Comparison of ENCODE assay signal across 1 cellular context in genomic region chr16:83941546-83941945, GRCh38. TPM values are rescaled to one million over a fixed set of nuclear protein-coding genes. Genes with fewer than 3 reads are reported as not detected.
"Had no signal": no experiment of that assay in that cellular context is flagged by ENCODE, and none has a peak within 500 bp of the region (broad histone marks: within the 10 kb centered on the region; RNA-seq: fewer than 3 reads in every experiment).

No MANE protein-coding gene starts in this region.

RNA-seq across cellular contexts. Expression of gene NECAB2, which starts 26.5 kb away (rescaled TPM):
- total RNA-seq: GM12878 had no signal
- polyA plus RNA-seq: GM12878 had no signal
